ENCODE assay signal across 1 cellular context in genomic region chr1:168092151-168092550, GRCh38.
TF ChIP-seq lines count a peak whose summit lies in the region.

No MANE protein-coding gene starts in this region.

TF ChIP-seq in GM23338, 12 proteins besides CTCF, POLR2A, EP300 and RAD21 (continued from another document):
- TF ChIP-seq, protein P1, sequence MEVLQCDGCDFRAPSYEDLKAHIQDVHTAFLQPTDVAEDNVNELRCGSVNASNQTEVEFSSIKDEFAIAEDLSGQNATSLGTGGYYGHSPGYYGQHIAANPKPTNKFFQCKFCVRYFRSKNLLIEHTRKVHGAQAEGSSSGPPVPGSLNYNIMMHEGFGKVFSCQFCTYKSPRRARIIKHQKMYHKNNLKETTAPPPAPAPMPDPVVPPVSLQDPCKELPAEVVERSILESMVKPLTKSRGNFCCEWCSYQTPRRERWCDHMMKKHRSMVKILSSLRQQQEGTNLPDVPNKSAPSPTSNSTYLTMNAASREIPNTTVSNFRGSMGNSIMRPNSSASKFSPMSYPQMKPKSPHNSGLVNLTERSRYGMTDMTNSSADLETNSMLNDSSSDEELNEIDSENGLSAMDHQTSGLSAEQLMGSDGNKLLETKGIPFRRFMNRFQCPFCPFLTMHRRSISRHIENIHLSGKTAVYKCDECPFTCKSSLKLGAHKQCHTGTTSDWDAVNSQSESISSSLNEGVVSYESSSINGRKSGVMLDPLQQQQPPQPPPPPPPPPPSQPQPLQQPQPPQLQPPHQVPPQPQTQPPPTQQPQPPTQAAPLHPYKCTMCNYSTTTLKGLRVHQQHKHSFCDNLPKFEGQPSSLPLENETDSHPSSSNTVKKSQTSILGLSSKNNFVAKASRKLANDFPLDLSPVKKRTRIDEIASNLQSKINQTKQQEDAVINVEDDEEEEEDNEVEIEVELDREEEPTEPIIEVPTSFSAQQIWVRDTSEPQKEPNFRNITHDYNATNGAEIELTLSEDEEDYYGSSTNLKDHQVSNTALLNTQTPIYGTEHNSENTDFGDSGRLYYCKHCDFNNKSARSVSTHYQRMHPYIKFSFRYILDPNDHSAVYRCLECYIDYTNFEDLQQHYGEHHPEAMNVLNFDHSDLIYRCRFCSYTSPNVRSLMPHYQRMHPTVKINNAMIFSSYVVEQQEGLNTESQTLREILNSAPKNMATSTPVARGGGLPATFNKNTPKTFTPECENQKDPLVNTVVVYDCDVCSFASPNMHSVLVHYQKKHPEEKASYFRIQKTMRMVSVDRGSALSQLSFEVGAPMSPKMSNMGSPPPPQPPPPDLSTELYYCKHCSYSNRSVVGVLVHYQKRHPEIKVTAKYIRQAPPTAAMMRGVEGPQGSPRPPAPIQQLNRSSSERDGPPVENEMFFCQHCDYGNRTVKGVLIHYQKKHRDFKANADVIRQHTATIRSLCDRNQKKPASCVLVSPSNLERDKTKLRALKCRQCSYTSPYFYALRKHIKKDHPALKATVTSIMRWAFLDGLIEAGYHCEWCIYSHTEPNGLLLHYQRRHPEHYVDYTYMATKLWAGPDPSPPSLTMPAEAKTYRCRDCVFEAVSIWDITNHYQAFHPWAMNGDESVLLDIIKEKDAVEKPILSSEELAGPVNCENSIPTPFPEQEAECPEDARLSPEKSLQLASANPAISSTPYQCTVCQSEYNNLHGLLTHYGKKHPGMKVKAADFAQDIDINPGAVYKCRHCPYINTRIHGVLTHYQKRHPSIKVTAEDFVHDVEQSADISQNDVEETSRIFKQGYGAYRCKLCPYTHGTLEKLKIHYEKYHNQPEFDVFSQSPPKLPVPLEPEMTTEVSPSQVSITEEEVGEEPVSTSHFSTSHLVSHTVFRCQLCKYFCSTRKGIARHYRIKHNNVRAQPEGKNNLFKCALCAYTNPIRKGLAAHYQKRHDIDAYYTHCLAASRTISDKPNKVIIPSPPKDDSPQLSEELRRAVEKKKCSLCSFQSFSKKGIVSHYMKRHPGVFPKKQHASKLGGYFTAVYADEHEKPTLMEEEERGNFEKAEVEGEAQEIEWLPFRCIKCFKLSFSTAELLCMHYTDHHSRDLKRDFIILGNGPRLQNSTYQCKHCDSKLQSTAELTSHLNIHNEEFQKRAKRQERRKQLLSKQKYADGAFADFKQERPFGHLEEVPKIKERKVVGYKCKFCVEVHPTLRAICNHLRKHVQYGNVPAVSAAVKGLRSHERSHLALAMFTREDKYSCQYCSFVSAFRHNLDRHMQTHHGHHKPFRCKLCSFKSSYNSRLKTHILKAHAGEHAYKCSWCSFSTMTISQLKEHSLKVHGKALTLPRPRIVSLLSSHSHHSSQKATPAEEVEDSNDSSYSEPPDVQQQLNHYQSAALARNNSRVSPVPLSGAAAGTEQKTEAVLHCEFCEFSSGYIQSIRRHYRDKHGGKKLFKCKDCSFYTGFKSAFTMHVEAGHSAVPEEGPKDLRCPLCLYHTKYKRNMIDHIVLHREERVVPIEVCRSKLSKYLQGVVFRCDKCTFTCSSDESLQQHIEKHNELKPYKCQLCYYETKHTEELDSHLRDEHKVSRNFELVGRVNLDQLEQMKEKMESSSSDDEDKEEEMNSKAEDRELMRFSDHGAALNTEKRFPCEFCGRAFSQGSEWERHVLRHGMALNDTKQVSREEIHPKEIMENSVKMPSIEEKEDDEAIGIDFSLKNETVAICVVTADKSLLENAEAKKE (CRISPR knock-in tag; IDR thresholded peaks at IDR 0.05): no peak
